In genomic region chr19:38696733-38697055, GRCh38 we compare ENCODE assay signal across 12 cellular contexts. TPM values are rescaled to one million over a fixed set of nuclear protein-coding genes. Genes with fewer than 3 reads are reported as not detected.
DNase-seq lines count a peak whose midpoint lies in the region; ATAC-seq and TF ChIP-seq lines count a peak whose summit lies in the region.
"Had no signal": no experiment of that assay in that cellular context is flagged by ENCODE, and none has a peak within 500 bp of the region (broad histone marks: within the 10 kb centered on the region; RNA-seq: fewer than 3 reads in every experiment).

No MANE protein-coding gene starts in this region.

- peak overlapping the region in 2 of 3 donors; percentile 85 to 94 for H3K27ac Mint-ChIP-seq in CD4-positive, CD25-positive, alpha-beta regulatory T cell
- H3K27ac Mint-ChIP-seq in activated T-helper 17 cell treated with anti-CD3 and anti-CD28 coated beads, Interleukin-2, amount 50 U/mL, for 72 hours, result peak overlapping the region; percentile 68
- H3K27ac Mint-ChIP-seq in glutamatergic neuron (ENCODE audit: unreplicated experiment), result peak overlapping the region; percentile 83
- peak overlapping the region in 1 of 2 donors; percentile 72 for H3K27ac Mint-ChIP-seq in stimulated activated naive CD8-positive, alpha-beta T cell treated with anti-CD3 and anti-CD28 coated beads, Interleukin-15, amount 100 ng/mL, for 72 hours
- H3K27ac Mint-ChIP-seq: B cell had no signal

- H3K4me1 ChIP-seq in CD4-positive, CD25-positive, alpha-beta regulatory T cell (ENCODE audit: control insufficient read depth, insufficient read depth, low read length, poor library complexity, severe bottlenecking), result peaks cover 74% of the 10 kb centered on the region
- H3K4me1 ChIP-seq in gastrocnemius medialis (peaks cover 73 to 82% of the 10 kb centered on the region in 2 donors), SJCRH30 (peaks cover 38% of the 10 kb centered on the region)
- H3K4me1 ChIP-seq: prostate gland had no signal

- no peak overlapping the region for H3K4me3 ChIP-seq in CD4-positive, CD25-positive, alpha-beta regulatory T cell (ENCODE audit: low read depth, low read length)
- H3K4me3 ChIP-seq in gastrocnemius medialis (no peak overlapping the region), SJCRH30 (no peak overlapping the region)
- H3K4me3 ChIP-seq: left lung, prostate gland had no signal

- H3K9me3 Mint-ChIP-seq in CD4-positive, CD25-positive, alpha-beta regulatory T cell, result no peaks in the 10 kb centered on the region
- H3K9me3 Mint-ChIP-seq in activated T-helper 17 cell treated with anti-CD3 and anti-CD28 coated beads, Interleukin-2, amount 50 U/mL, for 72 hours, result no peaks in the 10 kb centered on the region
- peaks cover 18% of the 10 kb centered on the region for H3K9me3 Mint-ChIP-seq in glutamatergic neuron (ENCODE audit: unreplicated experiment)
- H3K9me3 Mint-ChIP-seq in stimulated activated naive CD8-positive, alpha-beta T cell treated with anti-CD3 and anti-CD28 coated beads, Interleukin-15, amount 100 ng/mL, for 72 hours, result no peaks in the 10 kb centered on the region

- H3K27me3 Mint-ChIP-seq in CD4-positive, CD25-positive, alpha-beta regulatory T cell, result no peaks in the 10 kb centered on the region
- H3K27me3 Mint-ChIP-seq in activated T-helper 17 cell treated with anti-CD3 and anti-CD28 coated beads, Interleukin-2, amount 50 U/mL, for 72 hours, result no peaks in the 10 kb centered on the region
- peaks cover 12% of the 10 kb centered on the region for H3K27me3 Mint-ChIP-seq in glutamatergic neuron (ENCODE audit: unreplicated experiment)
- no peaks in the 10 kb centered on the region for H3K27me3 Mint-ChIP-seq in stimulated activated naive CD8-positive, alpha-beta T cell treated with anti-CD3 and anti-CD28 coated beads, Interleukin-15, amount 100 ng/mL, for 72 hours
- H3K27me3 Mint-ChIP-seq: B cell had no signal

- peaks cover 14% of the 10 kb centered on the region for H3K36me3 ChIP-seq in CD4-positive, CD25-positive, alpha-beta regulatory T cell (ENCODE audit: control insufficient read depth, insufficient read depth, low read length)
- H3K36me3 ChIP-seq in gastrocnemius medialis, result peaks cover 0 to 11% of the 10 kb centered on the region in 2 donors
- H3K36me3 ChIP-seq in SJCRH30, result peaks cover 22% of the 10 kb centered on the region
- H3K36me3 ChIP-seq: prostate gland had no signal

- TF ChIP-seq POLR2A in gastrocnemius medialis (IDR thresholded peaks at IDR 0.05), result no peak

- intact Hi-C loops in gastrocnemius medialis (cut with DNase I; ENCODE audit: low total_unique reads), result no loop called here

- peaks cover 31 to 77% (median 46%) of the 10 kb centered on the region in 4 donors for H3K4me1 Mint-ChIP-seq in CD4-positive, CD25-positive, alpha-beta regulatory T cell
- peaks cover 62% of the 10 kb centered on the region for H3K4me1 Mint-ChIP-seq in activated T-helper 17 cell treated with anti-CD3 and anti-CD28 coated beads, Interleukin-2, amount 50 U/mL, for 72 hours
- H3K4me1 Mint-ChIP-seq in glutamatergic neuron (ENCODE audit: low read depth, unreplicated experiment), result peaks cover 60% of the 10 kb centered on the region
- H3K4me1 Mint-ChIP-seq in stimulated activated naive CD8-positive, alpha-beta T cell treated with anti-CD3 and anti-CD28 coated beads, Interleukin-15, amount 100 ng/mL, for 72 hours, result peaks cover 74% of the 10 kb centered on the region

- no peak overlapping the region for H3K27ac ChIP-seq in CD4-positive, CD25-positive, alpha-beta regulatory T cell (ENCODE audit: insufficient read depth, low read length, poor library complexity, severe bottlenecking)
- H3K27ac ChIP-seq in gastrocnemius medialis, result peak overlapping the region; percentile 89 to 98 (median 96)
- no peak overlapping the region for H3K27ac ChIP-seq in SJCRH30
- H3K27ac ChIP-seq: prostate gland had no signal

- ATAC-seq in CD4-positive, CD25-positive, alpha-beta regulatory T cell (ENCODE audit: low read depth in 2 of 2), result no peak
- ATAC-seq in activated T-helper 17 cell treated with anti-CD3 and anti-CD28 coated beads, Interleukin-2, amount 50 U/mL, for 72 hours (replicated peaks), result no peak
- no peak for ATAC-seq in gastrocnemius medialis
- no peak for ATAC-seq in stimulated activated naive CD8-positive, alpha-beta T cell treated with anti-CD3 and anti-CD28 coated beads, Interleukin-15, amount 100 ng/mL, for 72 hours
- ATAC-seq: left lung had no signal

- no peak for TF ChIP-seq CTCF in glutamatergic neuron (IDR thresholded peaks at IDR 0.05; ENCODE audit: partially characterized antibody, unreplicated experiment)
- no peak for TF ChIP-seq CTCF in gastrocnemius medialis (IDR thresholded peaks at IDR 0.05 in 4 of 5, conservative IDR thresholded peaks at IDR 0.05 in 1 of 5)

- no peaks in the 10 kb centered on the region for H3K27me3 ChIP-seq in CD4-positive, CD25-positive, alpha-beta regulatory T cell (ENCODE audit: control insufficient read depth, insufficient read depth, low read length)
- H3K27me3 ChIP-seq in gastrocnemius medialis (no peaks in the 10 kb centered on the region), SJCRH30 (no peaks in the 10 kb centered on the region)
- H3K27me3 ChIP-seq: left lung had no signal

- no peak for DNase-seq in CD4-positive, CD25-positive, alpha-beta regulatory T cell
- no peak for DNase-seq in glutamatergic neuron
- no peak for DNase-seq in gastrocnemius medialis
- no peak for DNase-seq in NCI-H446 treated with DMSO at 0.1 percent for 48 hours (lab: John Stamatoyannopoulos, UW)
- no peak for DNase-seq in stimulated activated naive CD8-positive, alpha-beta T cell treated with anti-CD3 and anti-CD28 coated beads, Interleukin-15, amount 100 ng/mL, for 72 hours
- no peak for DNase-seq in SJCRH30
- no peak for DNase-seq in NCI-H526 treated with DMSO at 0.1 percent for 48 hours (lab: John Stamatoyannopoulos, UW)
- DNase-seq: GF-D8, left lung had no signal

- H3K9me3 ChIP-seq in CD4-positive, CD25-positive, alpha-beta regulatory T cell (ENCODE audit: control insufficient read depth in 2 of 2, low read length in 2 of 2), result no peaks in the 10 kb centered on the region
- H3K9me3 ChIP-seq in gastrocnemius medialis, result no peaks in the 10 kb centered on the region
- H3K9me3 ChIP-seq in SJCRH30 (replicated peaks), result no peaks in the 10 kb centered on the region
- H3K9me3 ChIP-seq: left lung, prostate gland had no signal

- peak overlapping the region in 2 of 4 donors; percentile 29 to 52 for H3K4me3 Mint-ChIP-seq in CD4-positive, CD25-positive, alpha-beta regulatory T cell
- H3K4me3 Mint-ChIP-seq in activated T-helper 17 cell treated with anti-CD3 and anti-CD28 coated beads, Interleukin-2, amount 50 U/mL, for 72 hours, result no peak overlapping the region
- H3K4me3 Mint-ChIP-seq in glutamatergic neuron (ENCODE audit: unreplicated experiment), result peak overlapping the region; percentile 69
- no peak overlapping the region for H3K4me3 Mint-ChIP-seq in stimulated activated naive CD8-positive, alpha-beta T cell treated with anti-CD3 and anti-CD28 coated beads, Interleukin-15, amount 100 ng/mL, for 72 hours
- H3K4me3 Mint-ChIP-seq: B cell had no signal

- in situ Hi-C loops in gastrocnemius medialis (cut with MboI; ENCODE audit: low sequenced_read_pairs in 4 of 4), result loop anchor here in 1 of 4 donors (10.0 kb wide), 1 partner anchor 52 kb away; the partner anchor contains the start of gene ACTN4

- peaks cover 18% of the 10 kb centered on the region for H3K36me3 Mint-ChIP-seq in CD4-positive, CD25-positive, alpha-beta regulatory T cell
- H3K36me3 Mint-ChIP-seq in activated T-helper 17 cell treated with anti-CD3 and anti-CD28 coated beads, Interleukin-2, amount 50 U/mL, for 72 hours (ENCODE audit: low read depth), result peaks cover 75% of the 10 kb centered on the region
- H3K36me3 Mint-ChIP-seq in glutamatergic neuron (ENCODE audit: unreplicated experiment), result no peaks in the 10 kb centered on the region

RNA-seq across cellular contexts. Expression of gene CAPN12, which starts 47.6 kb away (rescaled TPM):
- total RNA-seq in CD4-positive, CD25-positive, alpha-beta regulatory T cell, result 6.1 TPM
- polyA plus RNA-seq in CD4-positive, CD25-positive, alpha-beta regulatory T cell, result 1 to 10 TPM; 1.0 to 2.6 (median 1.9) TPM
- 10 to 100 TPM in 1 of 2 donors, 1 to 10 TPM in 1; 3.8 to 75.3 TPM for total RNA-seq in activated T-helper 17 cell treated with anti-CD3 and anti-CD28 coated beads, Interleukin-2, amount 50 U/mL, for 72 hours
- total RNA-seq in glutamatergic neuron (ENCODE audit: unreplicated experiment) (4.8 TPM), gastrocnemius medialis (under 1 TPM in 1 of 4 donors, not detected in 3; 0.42 TPM)
- not detected in 2 replicates for total RNA-seq in SJCRH30 (2014; rRNA removed; shearing (Covaris generic))

RNA-seq across cellular contexts. Expression of gene ACTN4, which starts 49.2 kb away (rescaled TPM):
- total RNA-seq in CD4-positive, CD25-positive, alpha-beta regulatory T cell, result 323 TPM
- polyA plus RNA-seq in CD4-positive, CD25-positive, alpha-beta regulatory T cell, result 10 to 100 TPM; 11.2 to 22.2 (median 15.7) TPM
- total RNA-seq in activated T-helper 17 cell treated with anti-CD3 and anti-CD28 coated beads, Interleukin-2, amount 50 U/mL, for 72 hours, result 100 to 1,000 TPM; 312 to 393 TPM
- total RNA-seq in glutamatergic neuron (ENCODE audit: unreplicated experiment), result 975 TPM
- total RNA-seq in gastrocnemius medialis, result 10 to 100 TPM; 32.0 to 85.3 (median 63.9) TPM
- 166 and 192 TPM in 2 replicates for total RNA-seq in SJCRH30 (2014; rRNA removed; shearing (Covaris generic))

Comparison
In these comparisons a context has a peak if more than half of its experiments do, and no peak if none do; other contexts are left out.
1. H3K27ac ChIP-seq: peak in gastrocnemius medialis (4 of 4); none in CD4-positive, CD25-positive, alpha-beta regulatory T cell (single experiment) and SJCRH30 (single experiment).